ENCODE assay signal across 3 cellular contexts in genomic region chr7:145605963-145606362, GRCh38.
"Had no signal": no experiment of that assay in that cellular context is flagged by ENCODE, and none has a peak within 500 bp of the region (broad histone marks: within the 10 kb centered on the region; RNA-seq: fewer than 3 reads in every experiment).

No MANE protein-coding gene starts in this region.

- DNase-seq: GDM1, GF-D8 had no signal

- H3K4me3 ChIP-seq: GM12878 had no signal

- ATAC-seq: GM12878 had no signal
